27 cellular contexts compared by ENCODE assay signal in genomic region chr5:8238080-8238479, GRCh38.
DNase-seq lines count a peak whose midpoint lies in the region; ATAC-seq, FAIRE-seq and TF ChIP-seq lines count a peak whose summit lies in the region.
"Had no signal": no experiment of that assay in that cellular context is flagged by ENCODE, and none has a peak within 500 bp of the region (broad histone marks: within the 10 kb centered on the region; RNA-seq: fewer than 3 reads in every experiment).

No MANE protein-coding gene starts in this region.

- no peak for TF ChIP-seq EP300 in A549 (IDR thresholded peaks at IDR 0.05)

- H3K27ac ChIP-seq in A549 (no peak overlapping the region), IMR-90 (ENCODE audit: insufficient read depth, low read length) (no peak overlapping the region)
- H3K27ac ChIP-seq: 22Rv1, BLaER1 had no signal

- dilution Hi-C loops in IMR-90 (cut with HindIII; ENCODE audit: low sequenced_read_pairs, unreplicated experiment) = no loop called here

- no peak overlapping the region for H2BK20ac ChIP-seq in IMR-90 (ENCODE audit: low read depth, low read length)

- no peak overlapping the region for H4K91ac ChIP-seq in IMR-90 (ENCODE audit: insufficient read depth, low read depth, low read length)

- H3K18ac ChIP-seq in IMR-90 (ENCODE audit: low read depth, low read length) = no peak overlapping the region

- TF ChIP-seq CTCF in A549 (IDR thresholded peaks at IDR 0.05) = no peak
- no peak for TF ChIP-seq CTCF in IMR-90 (conservative IDR thresholded peaks at IDR 0.05; ENCODE audit: low read depth, low read length)
- TF ChIP-seq CTCF in GM20000 (IDR thresholded peaks at IDR 0.05; ENCODE audit: extremely low read depth, missing control alignments) = no peak

- no peak overlapping the region for H3K9ac ChIP-seq in IMR-90 (ENCODE audit: low read depth, low read length)
- H3K9ac ChIP-seq: BLaER1 had no signal

- H2BK5ac ChIP-seq in IMR-90 (ENCODE audit: low read depth, low read length, poor library complexity, severe bottlenecking) = no peak overlapping the region

- H3K4me1 ChIP-seq in A549 = no peaks in the 10 kb centered on the region
- no peaks in the 10 kb centered on the region for H3K4me1 ChIP-seq in IMR-90 (ENCODE audit: control insufficient read depth, insufficient read depth, low read length)
- H3K4me1 ChIP-seq: BE2C, BLaER1 had no signal

- POLR2A ChIA-PET in A549 (lab: Yijun Ruan, JAX) = no interaction called here
- POLR2A ChIA-PET in IMR-90 (lab: Charles Lee; ENCODE audit: unreplicated experiment) = no interaction called here

- DNase-seq in NCI-H82 (lab: John Stamatoyannopoulos, UW) (peak; percentile 79), NCI-H82 treated with DMSO at 0.1 percent for 48 hours (lab: John Stamatoyannopoulos, UW; ENCODE audit: unreplicated experiment) (no peak), A549 (ENCODE audit: low read depth in 1 of 2, low spot score in 1 of 2) (no peak), IMR-90 (no peak), cerebellar cortex (ENCODE audit: low spot score) (peak; percentile 2), SK-N-DZ (ENCODE audit: low spot score) (no peak), pons (ENCODE audit: low spot score) (no peak), GM20000 (ENCODE audit: low spot score) (no peak)
- DNase-seq: ACHN; BE2C; C1 segment of cervical spinal cord; CD4-positive, alpha-beta memory T cell; CD4-positive, CD25-positive, alpha-beta regulatory T cell; CD8-positive, alpha-beta memory T cell; COR-L47; DMS 273 treated with DMSO at 0.1 percent for 48 hours; DMS153; DMS53; DMS79; DND-41; EL; GF-D8 had no signal

- TF ChIP-seq RAD21 in A549 (conservative IDR thresholded peaks at IDR 0.05 in 1 of 2, IDR thresholded peaks at IDR 0.05 in 1 of 2) = no peak
- no peak for TF ChIP-seq RAD21 in IMR-90 (IDR thresholded peaks at IDR 0.05; ENCODE audit: low read length)

- intact Hi-C loops in IMR-90 (cut with micrococcal nuclease) = no loop called here

- no peak overlapping the region for H3K14ac ChIP-seq in IMR-90 (replicated peaks; ENCODE audit: low read depth, low read length)

- H3K9me1 ChIP-seq in IMR-90 (ENCODE audit: insufficient read depth, low read length) = no peaks in the 10 kb centered on the region

- 14% methylated on average over 5 of the region's 5 CpGs for WGBS in A549 (ENCODE audit: missing lambda C conversion rate)
- no CpG with 5 or more reads among the region's 5 CpGs for WGBS in IMR-90 (ENCODE audit: extremely low coverage in 2 of 2, insufficient read length in 1 of 2), 2 experiments

- no peak for TF ChIP-seq POLR2A in A549 (IDR thresholded peaks at IDR 0.05; ENCODE audit: low read length)
- TF ChIP-seq POLR2A in IMR-90 (IDR thresholded peaks at IDR 0.05; ENCODE audit: low read depth, low read length) = no peak

- H3K4me2 ChIP-seq in A549 = no peak overlapping the region
- H3K4me2 ChIP-seq in IMR-90 (ENCODE audit: low read depth, low read length) = no peak overlapping the region
- H3K4me2 ChIP-seq: BLaER1 had no signal

- CTCF ChIA-PET in A549 (lab: Yijun Ruan, JAX) = no interaction called here
- CTCF ChIA-PET in IMR-90 (lab: Yijun Ruan, JAX) = no interaction called here

- in situ Hi-C loops in IMR-90 (cut with MboI; ENCODE audit: low sequenced_read_pairs) = no loop called here

- H3K27me3 ChIP-seq in IMR-90 (ENCODE audit: control insufficient read depth, insufficient read depth, low read length) = no peaks in the 10 kb centered on the region
- H3K27me3 ChIP-seq: BE2C, BLaER1 had no signal

- H3K56ac ChIP-seq in IMR-90 (ENCODE audit: extremely low read depth, insufficient read depth, low read length) = no peak overlapping the region

- H2AK9ac ChIP-seq in IMR-90 (replicated peaks; ENCODE audit: low read depth, low read length, poor library complexity) = no peak overlapping the region

- ATAC-seq in A549 (no peak), IMR-90 (ENCODE audit: low read depth) (no peak)

- no peak overlapping the region for H3K23ac ChIP-seq in IMR-90 (ENCODE audit: low read depth, low read length)

- H2BK15ac ChIP-seq in IMR-90 (ENCODE audit: low read depth, low read length) = no peak overlapping the region

- FAIRE-seq in A549 (lab: Jason Lieb, UNC) = no peak
- FAIRE-seq: G401.6, GM12891, GM19239 had no signal

- no peak overlapping the region for H3K4ac ChIP-seq in IMR-90 (ENCODE audit: low read depth, low read length)

- H2BK120ac ChIP-seq in IMR-90 (ENCODE audit: low read depth, low read length) = no peak overlapping the region

- H4K20me1 ChIP-seq in IMR-90 (ENCODE audit: insufficient read depth, low read length) = no peaks in the 10 kb centered on the region
- H4K20me1 ChIP-seq: BLaER1 had no signal

- H3K4me3 ChIP-seq in A549 = no peak overlapping the region
- no peak overlapping the region for H3K4me3 ChIP-seq in IMR-90 (ENCODE audit: insufficient read depth, low read depth, low read length)
- H3K4me3 ChIP-seq: BLaER1 had no signal

- no peak overlapping the region for H4K5ac ChIP-seq in IMR-90 (ENCODE audit: low read depth, low read length)

- BruUV-seq in IMR-90 (replicated peaks; lab: Mats Ljungman, UMichigan) = no TSS peak

- H3K36me3 ChIP-seq in IMR-90 (ENCODE audit: control insufficient read depth, insufficient read depth, low read length) = no peaks in the 10 kb centered on the region
- H3K36me3 ChIP-seq: BE2C, BLaER1 had no signal

- H3K9me3 ChIP-seq in A549 (no peaks in the 10 kb centered on the region), IMR-90 (ENCODE audit: control insufficient read depth, insufficient read depth, low read length) (no peaks in the 10 kb centered on the region)
- H3K9me3 ChIP-seq: BE2C, BLaER1 had no signal

- no peak overlapping the region for H2AK5ac ChIP-seq in IMR-90 (ENCODE audit: low read depth, low read length)

- H2AFZ ChIP-seq in IMR-90 (replicated peaks; ENCODE audit: low read length, poor library complexity) = no peak overlapping the region

- H4K8ac ChIP-seq in IMR-90 (ENCODE audit: low read depth in 2 of 2, low read length in 2 of 2) = no peak overlapping the region

- H3K79me1 ChIP-seq in IMR-90 (ENCODE audit: low read depth in 1 of 2, low read length in 2 of 2) = no peaks in the 10 kb centered on the region

TF ChIP-seq in A549, 52 proteins besides CTCF, POLR2A, EP300 and RAD21:
- peak; percentile 66 for TF ChIP-seq MAFK (IDR thresholded peaks at IDR 0.05; ENCODE audit: partially characterized antibody)
- no peak for TF ChIP-seq FOSB (CRISPR knock-in tag; IDR thresholded peaks at IDR 0.05)
- TF ChIP-seq, protein P1, sequence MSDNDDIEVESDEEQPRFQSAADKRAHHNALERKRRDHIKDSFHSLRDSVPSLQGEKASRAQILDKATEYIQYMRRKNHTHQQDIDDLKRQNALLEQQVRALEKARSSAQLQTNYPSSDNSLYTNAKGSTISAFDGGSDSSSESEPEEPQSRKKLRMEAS (IDR thresholded peaks at IDR 0.05) = no peak
- no peak for TF ChIP-seq HOXB13 (CRISPR knock-in tag; IDR thresholded peaks at IDR 0.05; ENCODE audit: low read depth)
- TF ChIP-seq EHMT2 (IDR thresholded peaks at IDR 0.05; ENCODE audit: low read depth) = no peak
- TF ChIP-seq HES2 (IDR thresholded peaks at IDR 0.05) = no peak

TF ChIP-seq in IMR-90, 13 proteins besides CTCF, POLR2A, EP300 and RAD21:
- TF ChIP-seq MAFK (IDR thresholded peaks at IDR 0.05; ENCODE audit: low read depth, low read length) (peak; percentile 71), RFX5 (IDR thresholded peaks at IDR 0.05; ENCODE audit: low read depth, low read length) (no peak)

Comparison
In these comparisons a context has a peak if more than half of its experiments do, and no peak if none do; other contexts are left out.
1. DNase-seq: peak in NCI-H82 (single experiment) and cerebellar cortex (single experiment); none in NCI-H82 treated with DMSO at 0.1 percent for 48 hours (single experiment), A549 (0 of 2), IMR-90 (single experiment), SK-N-DZ (single experiment), pons (single experiment) and GM20000 (single experiment).